ENCODE assay signal across 1 cellular context in genomic region chr16:2968738-2969544, GRCh38.
A peak's percentile ranks its signal among the peaks of the same experiment; 100 is the strongest.
TF ChIP-seq lines count a peak whose summit lies in the region.

TSS of gene PAQR4 (plus strand) at chr16:2969348. CDS start at chr16:2969675, 327 bp downstream.

TF ChIP-seq in HepG2, 621 proteins besides CTCF, POLR2A, EP300 and RAD21 (continued from another document and continues in another):
- TF ChIP-seq ZNF280D (CRISPR knock-in tag; IDR thresholded peaks at IDR 0.05) (peak; percentile 83; the same call in 1 of the 2 replicates), HNRNPL (IDR thresholded peaks at IDR 0.05; ENCODE audit: low read depth, low read length) (peak; percentile 99), MED13 (CRISPR knock-in tag; IDR thresholded peaks at IDR 0.05) (peak; percentile 85; the same call in 1 of the 2 replicates), SSRP1 (CRISPR knock-in tag; IDR thresholded peaks at IDR 0.05) (no peak), MIER3 (CRISPR knock-in tag; IDR thresholded peaks at IDR 0.05; ENCODE audit: borderline replicate concordance) (peak; percentile 58; the same call in 1 of the 2 replicates), CCDC6 (CRISPR knock-in tag; IDR thresholded peaks at IDR 0.05) (peak; percentile 83; the same call in 1 of the 2 replicates), NPAS2 (CRISPR knock-in tag; IDR thresholded peaks at IDR 0.05; ENCODE audit: borderline replicate concordance) (no peak), PHF8 (CRISPR knock-in tag; IDR thresholded peaks at IDR 0.05) (peak; percentile 88), ZNF24 (IDR thresholded peaks at IDR 0.05) (no peak), ELF1 (CRISPR knock-in tag; IDR thresholded peaks at IDR 0.05) (peak; percentile 71), ZNF383 (CRISPR knock-in tag; IDR thresholded peaks at IDR 0.05; ENCODE audit: borderline replicate concordance) (0 out of 2 replicates have a peak, but pooled peaks have one; percentile 87), SMARCE1 (IDR thresholded peaks at IDR 0.05; ENCODE audit: borderline replicate concordance) (no peak), ZBTB8A (CRISPR knock-in tag; IDR thresholded peaks at IDR 0.05; ENCODE audit: borderline replicate concordance, low read depth) (peak; percentile 63; the same call in 1 of the 2 replicates), ZNF615 (CRISPR knock-in tag; IDR thresholded peaks at IDR 0.05; ENCODE audit: borderline replicate concordance) (peak; percentile 78; the same call in 1 of the 2 replicates), ZNF180 (CRISPR knock-in tag; IDR thresholded peaks at IDR 0.05; ENCODE audit: borderline replicate concordance, low read depth) (no peak; the same call in 1 of the 2 replicates), ZNF839 (CRISPR knock-in tag; IDR thresholded peaks at IDR 0.05; ENCODE audit: borderline replicate concordance) (0 out of 2 replicates have a peak, but pooled peaks have one; percentile 46), ZBTB7A (CRISPR knock-in tag; IDR thresholded peaks at IDR 0.05) (peak; percentile 99), BCLAF1 (IDR thresholded peaks at IDR 0.05) (no peak), TIGD3 (CRISPR knock-in tag; IDR thresholded peaks at IDR 0.05; ENCODE audit: borderline replicate concordance) (peak; percentile 91; the same call in 1 of the 2 replicates), E2F5 (CRISPR knock-in tag; conservative IDR thresholded peaks at IDR 0.05) (peak; percentile 96), AKAP8 (CRISPR knock-in tag; IDR thresholded peaks at IDR 0.05) (peak; percentile 17; the same call in 1 of the 2 replicates), FOXK1 (CRISPR knock-in tag; IDR thresholded peaks at IDR 0.05; ENCODE audit: borderline replicate concordance, low read depth) (peak; percentile 67; the same call in 1 of the 2 replicates), AHR (CRISPR knock-in tag; IDR thresholded peaks at IDR 0.05) (peak; percentile 93), ZNF737 (CRISPR knock-in tag; IDR thresholded peaks at IDR 0.05; ENCODE audit: borderline replicate concordance) (no peak; the same call in 1 of the 2 replicates), THAP8 (CRISPR knock-in tag; IDR thresholded peaks at IDR 0.05; ENCODE audit: borderline replicate concordance) (0 out of 2 replicates have a peak, but pooled peaks have one; percentile 86), MAFK (conservative IDR thresholded peaks at IDR 0.05 in 1 of 2, IDR thresholded peaks at IDR 0.05 in 1 of 2; ENCODE audit: low read length in 2 of 2) (no peak), ATF1 (CRISPR knock-in tag; IDR thresholded peaks at IDR 0.05) (no peak), KLF12 (CRISPR knock-in tag; IDR thresholded peaks at IDR 0.05; ENCODE audit: borderline replicate concordance) (peak; percentile 75; the same call in 1 of the 2 replicates), POLR2AphosphoS5 (IDR thresholded peaks at IDR 0.05; ENCODE audit: low read depth, low read length) (peak; percentile 71), PHB2 (IDR thresholded peaks at IDR 0.05; ENCODE audit: partially characterized antibody) (no peak), CHD2 (IDR thresholded peaks at IDR 0.05; ENCODE audit: low read depth, low read length) (no peak), FOXJ3 (CRISPR knock-in tag; IDR thresholded peaks at IDR 0.05; ENCODE audit: borderline replicate concordance) (peak; percentile 55; the same call in 1 of the 2 replicates), ZNF20 (CRISPR knock-in tag; IDR thresholded peaks at IDR 0.05) (no peak), HHEX (CRISPR knock-in tag; IDR thresholded peaks at IDR 0.05) (no peak), ZBTB39 (CRISPR knock-in tag; IDR thresholded peaks at IDR 0.05) (peak; percentile 57; the same call in 1 of the 2 replicates), ZSCAN21 (CRISPR knock-in tag; IDR thresholded peaks at IDR 0.05; ENCODE audit: borderline replicate concordance) (peak; percentile 98), HMG20B (CRISPR knock-in tag; conservative IDR thresholded peaks at IDR 0.05) (peak; percentile 76), NFYC (CRISPR knock-in tag; IDR thresholded peaks at IDR 0.05) (peak; percentile 67), ZNF891 (CRISPR knock-in tag; IDR thresholded peaks at IDR 0.05) (peak; percentile 94), CREB3 (CRISPR knock-in tag; IDR thresholded peaks at IDR 0.05) (no peak), ZSCAN25 (CRISPR knock-in tag; IDR thresholded peaks at IDR 0.05) (peak; percentile 84), NFYB (CRISPR knock-in tag; IDR thresholded peaks at IDR 0.05) (peak; percentile 80), NFRKB (IDR thresholded peaks at IDR 0.05) (no peak), ATAD3A (CRISPR knock-in tag; IDR thresholded peaks at IDR 0.05) (no peak; the same call in 1 of the 2 replicates), ZNF281 (CRISPR knock-in tag; IDR thresholded peaks at IDR 0.05; ENCODE audit: borderline replicate concordance) (peak; percentile 76; the same call in 1 of the 2 replicates), SNRNP70 (IDR thresholded peaks at IDR 0.05; ENCODE audit: low read depth, low read length) (no peak), IKZF1 (IDR thresholded peaks at IDR 0.05) (no peak), XBP1 (CRISPR knock-in tag; IDR thresholded peaks at IDR 0.05) (0 out of 2 replicates have a peak, but pooled peaks have one; percentile 69), SOX13 (IDR thresholded peaks at IDR 0.05) (no peak), SOX13 (CRISPR knock-in tag; conservative IDR thresholded peaks at IDR 0.05 in 1 of 2, IDR thresholded peaks at IDR 0.05 in 1 of 2) (peak in 1 of 2 experiments; percentile 52; a peak in 2 of 4 replicates), KDM3A (CRISPR knock-in tag; IDR thresholded peaks at IDR 0.05; ENCODE audit: low read depth) (no peak; the same call in 1 of the 2 replicates), HBP1 (CRISPR knock-in tag; IDR thresholded peaks at IDR 0.05; ENCODE audit: low read depth) (peak; percentile 97), KMT2B (CRISPR knock-in tag; IDR thresholded peaks at IDR 0.05) (peak; percentile 90)
